In genomic region chr7:74038194-74038961, GRCh38 we compare ENCODE assay signal across 1 cellular context.
TF ChIP-seq lines count a peak whose summit lies in the region.

No MANE protein-coding gene starts in this region.

TF ChIP-seq in K562, 482 proteins besides CTCF, POLR2A, EP300 and RAD21 (continued from another document):
- TF ChIP-seq, protein P1, sequence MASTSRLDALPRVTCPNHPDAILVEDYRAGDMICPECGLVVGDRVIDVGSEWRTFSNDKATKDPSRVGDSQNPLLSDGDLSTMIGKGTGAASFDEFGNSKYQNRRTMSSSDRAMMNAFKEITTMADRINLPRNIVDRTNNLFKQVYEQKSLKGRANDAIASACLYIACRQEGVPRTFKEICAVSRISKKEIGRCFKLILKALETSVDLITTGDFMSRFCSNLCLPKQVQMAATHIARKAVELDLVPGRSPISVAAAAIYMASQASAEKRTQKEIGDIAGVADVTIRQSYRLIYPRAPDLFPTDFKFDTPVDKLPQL (IDR thresholded peaks at IDR 0.05; ENCODE audit: extremely low read depth, insufficient read length): no peak
- TF ChIP-seq VEZF1 (CRISPR knock-in tag; IDR thresholded peaks at IDR 0.05) (no peak), JUNB (CRISPR knock-in tag; conservative IDR thresholded peaks at IDR 0.05) (no peak), CEBPB (tag; IDR thresholded peaks at IDR 0.05) (0 out of 2 replicates have a peak, but pooled peaks have one; percentile 9), NFIC (IDR thresholded peaks at IDR 0.05) (peak; percentile 17; the same call in 1 of the 2 replicates), HOXB6 (CRISPR knock-in tag; IDR thresholded peaks at IDR 0.05; ENCODE audit: borderline replicate concordance) (no peak)
TF ChIP-seq in K562: peak in this region for 2.
